27 cellular contexts compared by ENCODE assay signal in genomic region chr10:90921906-90922305, GRCh38. TPM values are rescaled to one million over a fixed set of nuclear protein-coding genes. Genes with fewer than 3 reads are reported as not detected.
DNase-seq lines count a peak whose midpoint lies in the region; ATAC-seq, FAIRE-seq and TF ChIP-seq lines count a peak whose summit lies in the region.
"Had no signal": no experiment of that assay in that cellular context is flagged by ENCODE, and none has a peak within 500 bp of the region (broad histone marks: within the 10 kb centered on the region; RNA-seq: fewer than 3 reads in every experiment).

No MANE protein-coding gene starts in this region.

- 99% methylated on average over 3 of the region's 3 CpGs for WGBS in HepG2 (ENCODE audit: low lambda C conversion rate)
- 55% methylated on average over 3 of the region's 3 CpGs for WGBS in right lobe of liver (ENCODE audit: insufficient coverage, low coverage, low lambda C conversion rate, missing lambda C conversion rate)

- TF ChIP-seq EP300 in HepG2 (IDR thresholded peaks at IDR 0.05; ENCODE audit: low read depth in 2 of 2, low read length in 2 of 2) (no peak), HepG2 (CRISPR knock-in tag; IDR thresholded peaks at IDR 0.05; ENCODE audit: borderline replicate concordance) (no peak)

- in situ Hi-C loops in HepG2 (cut with HindIII; ENCODE audit: extremely low pct_ligation_motif_present, low pct_unique_long_range_greater_than_20kb): no loop called here
- in situ Hi-C loops in brain microvascular endothelial cell (cut with HindIII; ENCODE audit: low pct_ligation_motif_present, low sequenced_read_pairs): loop anchor here (25.0 kb wide), 1 partner anchor 340 kb away; no protein-coding TSS in a partner anchor

- H3K9me3 ChIP-seq in HepG2 (ENCODE audit: low read length) (no peaks in the 10 kb centered on the region), right lobe of liver (no peaks in the 10 kb centered on the region), upper lobe of right lung (no peaks in the 10 kb centered on the region)
- H3K9me3 ChIP-seq: transverse colon had no signal

- CTCF ChIA-PET in HepG2 (lab: Yijun Ruan, JAX; ENCODE audit: low intra/inter-chr PET ratio, low total read pairs): no interaction called here

- H3K36me3 ChIP-seq in HepG2 (replicated peaks in 1 of 2; ENCODE audit: control insufficient read depth in 1 of 2, insufficient read depth in 2 of 2, low read length in 2 of 2) (no peaks in the 10 kb centered on the region; a peak in 2 of 5 replicates), right lobe of liver (no peaks in the 10 kb centered on the region), brain microvascular endothelial cell (replicated peaks) (peaks cover 24% of the 10 kb centered on the region), upper lobe of right lung (no peaks in the 10 kb centered on the region)
- H3K36me3 ChIP-seq: transverse colon had no signal

- H3K27me3 ChIP-seq in HepG2 (ENCODE audit: control insufficient read depth in 1 of 2, insufficient read depth in 2 of 2, low read length in 2 of 2) (no peaks in the 10 kb centered on the region), right lobe of liver (no peaks in the 10 kb centered on the region), brain microvascular endothelial cell (replicated peaks) (no peaks in the 10 kb centered on the region), upper lobe of right lung (no peaks in the 10 kb centered on the region)

- TF ChIP-seq RAD21 in HepG2 (CRISPR knock-in tag; IDR thresholded peaks at IDR 0.05): no peak

- H3K4me3 ChIP-seq in HepG2 (replicated peaks in 1 of 3; ENCODE audit: insufficient read depth in 1 of 3, low read depth in 2 of 3, low read length in 3 of 3) (no peak overlapping the region), right lobe of liver (no peak overlapping the region), brain microvascular endothelial cell (ENCODE audit: low read depth, low read length) (no peak overlapping the region), upper lobe of right lung (no peak overlapping the region)
- H3K4me3 ChIP-seq: transverse colon had no signal

- H3K79me2 ChIP-seq in HepG2 (ENCODE audit: insufficient read depth, low read length): no peaks in the 10 kb centered on the region

- DNase-seq in HepG2 (ENCODE audit: low spot score): no peak
- DNase-seq in right lobe of liver: no peak
- DNase-seq in brain microvascular endothelial cell: no peak
- DNase-seq in myocyte (ENCODE audit: low read depth): peak; percentile 21
- DNase-seq in upper lobe of right lung: no peak
- DNase-seq in activated CD4-positive, alpha-beta T cell treated with anti-CD3 and anti-CD28 coated beads for 48 hours: no peak
- DNase-seq in DMS114 treated with DMSO at 0.1 percent for 48 hours (lab: John Stamatoyannopoulos, UW; ENCODE audit: unreplicated experiment): no peak
- DNase-seq: activated CD4-positive, alpha-beta T cell treated with anti-CD3 and anti-CD28 coated beads, Interleukin-2, amount 50 U/mL, for 1 hour; activated effector memory CD4-positive, alpha-beta T cell treated with anti-CD3 and anti-CD28 coated beads, Interleukin-2, amount 50 U/mL, for 16 hours; activated T-cell treated with anti-CD3 and anti-CD28 coated beads, Interleukin-2, amount 50 U/mL, for 1 hour; anterior cingulate cortex; CD8-positive, alpha-beta memory T cell; cortex of kidney; DMS 273 treated with DMSO at 0.1 percent for 48 hours; effector memory CD4-positive, alpha-beta T cell; Karpas-422; NCI-H1436; NCI-H2081; NCI-H526 treated with DMSO at 0.1 percent for 48 hours; stimulated activated CD4-positive, alpha-beta T cell treated with anti-CD3 and anti-CD28 coated beads, Interleukin-15, amount 100 ng/mL, for 24 hours; T-helper 1 cell; transverse colon had no signal

- TF ChIP-seq CTCF in HepG2 (CRISPR knock-in tag; IDR thresholded peaks at IDR 0.05) (no peak), right lobe of liver (IDR thresholded peaks at IDR 0.05) (no peak), brain microvascular endothelial cell (IDR thresholded peaks at IDR 0.05; ENCODE audit: low read depth, low read length, missing control alignments) (no peak), upper lobe of right lung (IDR thresholded peaks at IDR 0.05) (no peak)

- TF ChIP-seq POLR2A in HepG2 (IDR thresholded peaks at IDR 0.05; ENCODE audit: insufficient read depth in 1 of 2, low read depth in 2 of 2, low read length in 2 of 2) (no peak), right lobe of liver (IDR thresholded peaks at IDR 0.05) (no peak)

- no peak for FAIRE-seq in HepG2 (lab: Jason Lieb, UNC)

- H3K4me1 ChIP-seq in HepG2 (ENCODE audit: insufficient read depth, low read length) (peaks cover 50% of the 10 kb centered on the region), right lobe of liver (no peaks in the 10 kb centered on the region), upper lobe of right lung (peaks cover 10% of the 10 kb centered on the region)
- H3K4me1 ChIP-seq: transverse colon had no signal

- no peak overlapping the region for H2AFZ ChIP-seq in HepG2 (ENCODE audit: low read length)

- POLR2A ChIA-PET in HepG2 (lab: Yijun Ruan, JAX): interaction anchor here (2.1 to 3.3 kb wide), 2 partner anchors 9 to 10 kb away, joined by 20 to 41 read pairs; no protein-coding TSS in a partner anchor

- H3K9ac ChIP-seq in HepG2 (ENCODE audit: insufficient read depth, low read depth, low read length): no peak overlapping the region

- BruUV-seq in HepG2 (replicated peaks; lab: Mats Ljungman, UMichigan): no TSS peak

- H3K27ac ChIP-seq in HepG2 (ENCODE audit: extremely low read length, insufficient read depth, low read length): peak overlapping the region; percentile 70
- no peak overlapping the region for H3K27ac ChIP-seq in right lobe of liver
- peak overlapping the region; percentile 59 for H3K27ac ChIP-seq in brain microvascular endothelial cell
- peak overlapping the region; percentile 26 for H3K27ac ChIP-seq in upper lobe of right lung
- H3K27ac ChIP-seq: transverse colon had no signal

- ATAC-seq in HepG2: no peak
- ATAC-seq in right lobe of liver: no peak
- no peak for ATAC-seq in upper lobe of right lung
- no peak for ATAC-seq in HG03280 (IDR thresholded peaks at IDR 0.05; ENCODE audit: unreplicated experiment)
- ATAC-seq: sciatic nerve; stimulated activated effector memory CD8-positive, alpha-beta T cell treated with anti-CD3 and anti-CD28 coated beads, Interleukin-12 subunit alpha, Interleukin-12 subunit beta, amount 100 ng/mL, for 72 hours had no signal

- H3K4me2 ChIP-seq in HepG2 (ENCODE audit: low read depth, low read length): no peak overlapping the region

- intact Hi-C loops in HepG2 (cut with micrococcal nuclease; ENCODE audit: unreplicated experiment): loop anchor here (1.0 to 5.0 kb wide), 3 partner anchors 9 to 300 kb away; partner anchors contain the start of gene PCGF5
- intact Hi-C loops in right lobe of liver (cut with DNase I): no loop called here
- intact Hi-C loops in upper lobe of right lung (cut with DNase I): no loop called here

- H4K20me1 ChIP-seq in HepG2 (ENCODE audit: insufficient read depth, low read length): no peaks in the 10 kb centered on the region

RNA-seq across cellular contexts. Expression of gene ANKRD1, which starts 1.0 kb away (rescaled TPM):
- 19.4 and 26.4 TPM in 2 replicates for total RNA-seq in HepG2 (2016; rRNA removed; fragmentation: Illumina TruSeq; extraction: Trizol)
- total RNA-seq in HepG2 (2016; cell fraction: cytosol; rRNA removed; fragmentation: Illumina TruSeq; extraction: Trizol; ENCODE audit: low read depth): 6.3 and 6.9 TPM in 2 replicates
- total RNA-seq in HepG2 (2016; cell fraction: insoluble cytoplasmic fraction; rRNA removed; fragmentation: Illumina TruSeq; extraction: Trizol): 19.5 and 30.2 TPM in 2 replicates
- total RNA-seq in HepG2 (2016; cell fraction: membrane; rRNA removed; fragmentation: Illumina TruSeq; extraction: Trizol): 11.3 and 14.1 TPM in 2 replicates
- total RNA-seq in HepG2 (2016; cell fraction: nucleus; rRNA removed; fragmentation: Illumina TruSeq; extraction: Trizol): 12.6 and 13.8 TPM in 2 replicates
- polyA plus RNA-seq in HepG2 (2011; rRNA removed): 30.2 and 41.8 TPM in 2 replicates
- 30.2 and 31.0 TPM in 2 replicates for polyA plus RNA-seq in HepG2 (2011; cell fraction: cytosol; rRNA removed)
- 21.7 and 24.5 TPM in 2 replicates for polyA plus RNA-seq in HepG2 (2011; cell fraction: nucleus; rRNA removed)
- polyA plus RNA-seq in HepG2 (2012): 10.9 and 13.5 TPM in 2 replicates
- polyA plus RNA-seq in HepG2 (2016; cell fraction: cytosol; fragmentation: Illumina TruSeq; extraction: Trizol; ENCODE audit: low read depth): 1.7 and 2.0 TPM in 2 replicates
- 21.2 and 22.2 TPM in 2 replicates for polyA plus RNA-seq in HepG2 (2016; cell fraction: insoluble cytoplasmic fraction; fragmentation: Illumina TruSeq; extraction: Trizol; ENCODE audit: low read depth)
- polyA plus RNA-seq in HepG2 (2016; cell fraction: membrane; fragmentation: Illumina TruSeq; extraction: Trizol; ENCODE audit: low read depth): 3.4 TPM in 2 replicates
- polyA plus RNA-seq in HepG2 (2016; cell fraction: nucleus; fragmentation: Illumina TruSeq; extraction: Trizol; ENCODE audit: insufficient read depth, low read depth): 20.2 and 20.8 TPM in 2 replicates
- polyA minus RNA-seq in HepG2 (2011; rRNA and poly(A)+ RNA removed; ENCODE audit: low replicate concordance): 0.09 and 24.0 TPM in 2 replicates
- 29.2 and 42.8 TPM in 2 replicates for polyA minus RNA-seq in HepG2 (2011; cell fraction: cytosol; rRNA and poly(A)+ RNA removed)
- polyA minus RNA-seq in HepG2 (2011; cell fraction: nucleus; rRNA and poly(A)+ RNA removed): 23.3 and 24.9 TPM in 2 replicates
- 1 to 10 TPM in 3 of 6 experiments, under 1 TPM in 2, not detected in 1; 0.34 to 5.0 (median 4.7) TPM for total RNA-seq in right lobe of liver
- total RNA-seq in myocyte: 970 and 2,203 TPM in 2 replicates
- polyA plus RNA-seq in myocyte (2012): 1,024 TPM
- 156 TPM for total RNA-seq in upper lobe of right lung
- total RNA-seq: CD8-positive, alpha-beta memory T cell; subcutaneous adipose tissue; transverse colon; WTC11 had no signal
- polyA plus RNA-seq: CD8-positive, alpha-beta memory T cell had no signal

RNA-seq across cellular contexts. Expression of gene RPP30, which starts 50.1 kb away (rescaled TPM):
- 65.0 and 91.5 TPM in 2 replicates for total RNA-seq in HepG2 (2016; rRNA removed; fragmentation: Illumina TruSeq; extraction: Trizol)
- total RNA-seq in HepG2 (2016; cell fraction: cytosol; rRNA removed; fragmentation: Illumina TruSeq; extraction: Trizol; ENCODE audit: low read depth): 18.3 and 20.1 TPM in 2 replicates
- total RNA-seq in HepG2 (2016; cell fraction: insoluble cytoplasmic fraction; rRNA removed; fragmentation: Illumina TruSeq; extraction: Trizol): 67.6 and 98.6 TPM in 2 replicates
- total RNA-seq in HepG2 (2016; cell fraction: membrane; rRNA removed; fragmentation: Illumina TruSeq; extraction: Trizol): 26.0 and 27.0 TPM in 2 replicates
- total RNA-seq in HepG2 (2016; cell fraction: nucleus; rRNA removed; fragmentation: Illumina TruSeq; extraction: Trizol): 37.4 and 38.2 TPM in 2 replicates
- 17.6 and 27.1 TPM in 2 replicates for polyA plus RNA-seq in HepG2 (2011; rRNA removed)
- polyA plus RNA-seq in HepG2 (2011; cell fraction: cytosol; rRNA removed): 10.7 and 13.9 TPM in 2 replicates
- 16.3 and 18.7 TPM in 2 replicates for polyA plus RNA-seq in HepG2 (2011; cell fraction: nucleus; rRNA removed)
- polyA plus RNA-seq in HepG2 (2012): 22.4 and 34.0 TPM in 2 replicates
- 20.0 and 21.0 TPM in 2 replicates for polyA plus RNA-seq in HepG2 (2016; cell fraction: cytosol; fragmentation: Illumina TruSeq; extraction: Trizol; ENCODE audit: low read depth)
- 82.9 and 97.7 TPM in 2 replicates for polyA plus RNA-seq in HepG2 (2016; cell fraction: insoluble cytoplasmic fraction; fragmentation: Illumina TruSeq; extraction: Trizol; ENCODE audit: low read depth)
- 21.4 and 21.6 TPM in 2 replicates for polyA plus RNA-seq in HepG2 (2016; cell fraction: membrane; fragmentation: Illumina TruSeq; extraction: Trizol; ENCODE audit: low read depth)
- polyA plus RNA-seq in HepG2 (2016; cell fraction: nucleus; fragmentation: Illumina TruSeq; extraction: Trizol; ENCODE audit: insufficient read depth, low read depth): 50.0 and 51.4 TPM in 2 replicates
- polyA minus RNA-seq in HepG2 (2011; rRNA and poly(A)+ RNA removed; ENCODE audit: low replicate concordance): 9.4 and 24.9 TPM in 2 replicates
- 12.2 and 16.1 TPM in 2 replicates for polyA minus RNA-seq in HepG2 (2011; cell fraction: cytosol; rRNA and poly(A)+ RNA removed)
- polyA minus RNA-seq in HepG2 (2011; cell fraction: nucleus; rRNA and poly(A)+ RNA removed): 33.6 and 36.3 TPM in 2 replicates
- 10 to 100 TPM; 10.1 to 16.8 (median 12.8) TPM for total RNA-seq in right lobe of liver
- 30.9 and 44.1 TPM in 2 replicates for total RNA-seq in myocyte
- 28.6 TPM for polyA plus RNA-seq in myocyte (2012)
- 26.1 TPM for total RNA-seq in upper lobe of right lung

Comparison
In these comparisons a context has a peak if more than half of its experiments do, and no peak if none do; other contexts are left out.
1. H3K27ac ChIP-seq: peak in HepG2 (single experiment), brain microvascular endothelial cell (single experiment) and upper lobe of right lung (single experiment); none in right lobe of liver (0 of 3).